In genomic region chr16:67720236-67720635, GRCh38 we compare ENCODE assay signal across 8 cellular contexts. TPM values are rescaled to one million over a fixed set of nuclear protein-coding genes. Genes with fewer than 3 reads are reported as not detected.
A peak's percentile ranks its signal among the peaks of the same experiment; 100 is the strongest.
DNase-seq lines count a peak whose midpoint lies in the region; TF ChIP-seq lines count a peak whose summit lies in the region.

No MANE protein-coding gene starts in this region.

- H3K27me3 ChIP-seq in left ventricle myocardium inferior (ENCODE audit: low read depth) (no peaks in the 10 kb centered on the region), brain microvascular endothelial cell (replicated peaks) (no peaks in the 10 kb centered on the region), mucosa of stomach (ENCODE audit: control insufficient read depth, insufficient read depth, low read length) (no peaks in the 10 kb centered on the region), vagina (no peaks in the 10 kb centered on the region)

- intact Hi-C loops in left ventricle myocardium inferior (cut with micrococcal nuclease) (loop anchor here (5.0 kb wide), 1 partner anchor 87 kb away; the partner anchor contains the start of genes RANBP10 and TSNAXIP1), cardiac septum (cut with DNase I) (loop anchor here (5.0 kb wide), 1 partner anchor 87 kb away; the partner anchor contains the start of genes RANBP10 and TSNAXIP1), vagina (cut with DNase I) (no loop called here)

- TF ChIP-seq CTCF in left ventricle myocardium inferior (IDR thresholded peaks at IDR 0.05; ENCODE audit: borderline replicate concordance) (no peak), brain microvascular endothelial cell (IDR thresholded peaks at IDR 0.05; ENCODE audit: low read depth, low read length, missing control alignments) (no peak), vagina (IDR thresholded peaks at IDR 0.05) (no peak)

- no peak for TF ChIP-seq POLR2A in vagina (IDR thresholded peaks at IDR 0.05)

- in situ Hi-C loops in brain microvascular endothelial cell (cut with HindIII; ENCODE audit: low pct_ligation_motif_present, low sequenced_read_pairs) = loop anchor here (25.0 kb wide), 1 partner anchor 192 kb away; no protein-coding TSS in a partner anchor

- H3K4me1 ChIP-seq in left ventricle myocardium inferior = peaks cover 34% of the 10 kb centered on the region
- peaks cover 26% of the 10 kb centered on the region for H3K4me1 ChIP-seq in mucosa of stomach (ENCODE audit: control insufficient read depth, insufficient read depth, low read length)
- H3K4me1 ChIP-seq in vagina = peaks cover 27% of the 10 kb centered on the region

- H3K9me3 ChIP-seq in left ventricle myocardium inferior (replicated peaks) = no peaks in the 10 kb centered on the region
- no peaks in the 10 kb centered on the region for H3K9me3 ChIP-seq in mucosa of stomach (ENCODE audit: control insufficient read depth, low read length)
- H3K9me3 ChIP-seq in vagina = no peaks in the 10 kb centered on the region

- H3K4me3 ChIP-seq in left ventricle myocardium inferior = peak overlapping the region; percentile 100
- H3K4me3 ChIP-seq in brain microvascular endothelial cell (ENCODE audit: low read depth, low read length) = no peak overlapping the region
- H3K4me3 ChIP-seq in mucosa of stomach (ENCODE audit: low read length) = no peak overlapping the region
- H3K4me3 ChIP-seq in vagina = peak overlapping the region; percentile 95 to 96

- DNase-seq in left ventricle myocardium inferior (no peak), cardiac septum (ENCODE audit: low spot score) (no peak), brain microvascular endothelial cell (no peak), vagina (ENCODE audit: extremely low spot score in 2 of 2) (no peak), GM19240 (ENCODE audit: insufficient read length, low spot score) (no peak), GM19238 (ENCODE audit: insufficient read length, low spot score) (no peak)
- no peak for DNase-seq in stimulated activated CD4-positive, alpha-beta T cell treated with anti-CD3 and anti-CD28 coated beads, Interleukin-4, amount 100 ng/mL, for 1 hour

- H3K27ac ChIP-seq in left ventricle myocardium inferior (replicated peaks) (peak overlapping the region; percentile 96), brain microvascular endothelial cell (peak overlapping the region; percentile 69), vagina (peak overlapping the region; percentile 85)

- peaks cover 21% of the 10 kb centered on the region for H3K36me3 ChIP-seq in left ventricle myocardium inferior
- H3K36me3 ChIP-seq in brain microvascular endothelial cell (replicated peaks) = peaks cover 4% of the 10 kb centered on the region
- H3K36me3 ChIP-seq in mucosa of stomach (ENCODE audit: control insufficient read depth, insufficient read depth, low read length) = no peaks in the 10 kb centered on the region
- peaks cover 0 to 5% of the 10 kb centered on the region in 2 donors for H3K36me3 ChIP-seq in vagina

- peak overlapping the region; percentile 84 for H3K9ac ChIP-seq in mucosa of stomach (ENCODE audit: low read length)

RNA-seq across cellular contexts. Expression of gene GFOD2, which starts 1.1 kb away (rescaled TPM):
- 11.1 TPM for total RNA-seq in left ventricle myocardium inferior
- total RNA-seq in cardiac septum = 10.7 TPM
- total RNA-seq in vagina = 32.7 TPM

RNA-seq across cellular contexts. Expression of gene C16orf86, which starts 53.6 kb away (rescaled TPM):
- total RNA-seq in left ventricle myocardium inferior = 2.9 TPM
- total RNA-seq in cardiac septum = 5.6 TPM
- 10.3 TPM for total RNA-seq in vagina

RNA-seq across cellular contexts. Expression of gene ENKD1, which starts 53.7 kb away (rescaled TPM):
- total RNA-seq in left ventricle myocardium inferior (9.6 TPM), cardiac septum (8.5 TPM), vagina (14.7 TPM)

RNA-seq across cellular contexts. Expression of gene PARD6A, which starts 59.5 kb away (rescaled TPM):
- total RNA-seq in left ventricle myocardium inferior = 3.4 TPM
- 3.4 TPM for total RNA-seq in cardiac septum
- 1.2 TPM for total RNA-seq in vagina

Comparison
In these comparisons a context has a peak if more than half of its experiments do, and no peak if none do; other contexts are left out.
1. H3K4me3 ChIP-seq: peak in left ventricle myocardium inferior (single experiment) and vagina (2 of 2); none in brain microvascular endothelial cell (single experiment) and mucosa of stomach (single experiment).
2. Peak in every context shown above with its lines, with median percentiles within 50 percentile points of each other: H3K27ac ChIP-seq.